ENCODE assay signal across 8 cellular contexts in the genomic region with DNA sequence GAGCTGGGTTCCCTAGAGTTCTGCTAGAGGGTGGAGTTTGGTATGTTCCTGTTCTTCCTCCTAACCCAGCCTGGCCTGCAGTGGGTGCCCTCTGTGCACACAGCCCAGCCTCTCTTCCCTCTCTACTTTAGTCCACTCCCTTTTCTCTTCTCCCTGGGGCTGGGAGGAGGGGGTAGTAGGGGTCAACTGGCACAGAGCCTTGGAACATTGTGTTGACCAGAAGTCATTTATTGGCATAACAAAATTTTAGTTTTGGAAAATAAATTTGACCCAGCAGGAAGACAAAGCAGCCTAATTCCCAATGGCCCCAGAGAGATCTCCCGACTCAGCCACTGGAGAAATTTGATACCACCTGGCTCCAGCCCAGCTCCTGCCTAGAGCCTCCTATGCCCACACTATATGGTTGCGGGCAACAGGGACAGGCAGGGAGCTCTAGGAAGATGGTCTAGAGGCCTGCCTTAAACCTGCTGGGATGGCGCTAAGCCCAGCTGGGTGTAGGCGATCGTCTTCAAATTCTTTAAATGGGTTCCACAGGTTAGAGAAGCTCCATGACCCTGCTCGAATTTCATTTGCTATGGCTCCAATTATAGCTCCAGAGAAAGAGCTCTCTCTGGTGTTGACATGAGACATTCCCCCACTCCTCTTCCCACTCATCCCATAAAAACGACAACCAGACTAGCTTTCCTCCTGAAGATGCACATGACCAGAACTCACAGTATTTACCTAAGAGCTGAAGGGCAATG. TPM values are rescaled to one million over a fixed set of nuclear protein-coding genes. Genes with fewer than 3 reads are reported as not detected.
DNase-seq lines count a peak whose midpoint lies in the region; ATAC-seq, FAIRE-seq and TF ChIP-seq lines count a peak whose summit lies in the region.

No MANE protein-coding gene starts in this region.

- peaks cover 22 to 31% (median 27%) of the 10 kb centered on the region in 3 donors for H3K4me1 ChIP-seq in pancreas

- WGBS in pancreas, 2 donors: 54 to 62% methylated on average over 7 of the region's 7 CpGs

- peak; percentile 51 for DNase-seq in DMS 273 treated with DMSO at 0.1 percent for 48 hours (lab: John Stamatoyannopoulos, UW)
- peak; percentile 78 for DNase-seq in NCI-H2196 treated with DMSO at 0.1 percent for 48 hours (lab: John Stamatoyannopoulos, UW; ENCODE audit: unreplicated experiment)
- DNase-seq in pancreas: peak in 4 of 6 donors; percentile 46 to 64 (median 58)
- no peak for DNase-seq in GM19240 (ENCODE audit: insufficient read length, low spot score)
- DNase-seq in GM13977 (ENCODE audit: low spot score): no peak
- DNase-seq in iPS-NIHi7 (ENCODE audit: extremely low spot score): no peak

- H3K9me3 ChIP-seq in pancreas: no peaks in the 10 kb centered on the region

- H3K4me3 ChIP-seq in pancreas: no peak overlapping the region

- no peaks in the 10 kb centered on the region for H3K27me3 ChIP-seq in pancreas

- ATAC-seq in pancreas (peak; percentile 43 to 64 (median 52)), HG03159 (IDR thresholded peaks at IDR 0.05; ENCODE audit: unreplicated experiment) (no peak)

- H3K36me3 ChIP-seq in pancreas: peaks cover 0 to 21% (median 0%) of the 10 kb centered on the region in 3 donors

- in situ Hi-C loops in GM13977 (cut with MboI; ENCODE audit: low pct_unique_long_range_greater_than_20kb, low sequenced_read_pairs, unreplicated experiment): no loop called here

- H3K27ac ChIP-seq in pancreas: peak overlapping the region; percentile 17 to 50 (median 46)

- FAIRE-seq in endometrium (lab: Jason Lieb, UNC): peak; percentile 88
- FAIRE-seq in pancreas (lab: Jason Lieb, UNC): no peak

- intact Hi-C loops in pancreas (cut with DNase I): loop anchor here in 2 of 3 donors (5.0 to 10.0 kb wide), 4 partner anchors 35 to 357 kb away; no protein-coding TSS in a partner anchor

- no peak for TF ChIP-seq CTCF in pancreas (IDR thresholded peaks at IDR 0.05)
- TF ChIP-seq CTCF in GM13977 (IDR thresholded peaks at IDR 0.05; ENCODE audit: extremely low read depth, insufficient read depth, missing control alignments): no peak

RNA-seq across cellular contexts. Expression of a gene that starts 9.9 kb away (rescaled TPM):
- total RNA-seq in pancreas: 10 to 100 TPM; 20.3 to 36.5 (median 27.3) TPM
- 10 to 100 TPM; 27.2 to 44.2 TPM for polyA plus RNA-seq in pancreas

RNA-seq across cellular contexts. Expression of a gene that starts 10.5 kb away (rescaled TPM):
- 10 to 100 TPM; 14.0 to 23.8 (median 20.8) TPM for total RNA-seq in pancreas
- polyA plus RNA-seq in pancreas: 10 to 100 TPM; 15.7 to 17.8 TPM

RNA-seq across cellular contexts. Expression of a gene that starts 22.8 kb away (rescaled TPM):
- 100 to 1,000 TPM in 1 of 6 donors, 10 to 100 TPM in 5; 24.1 to 100 (median 59.6) TPM for total RNA-seq in pancreas
- polyA plus RNA-seq in pancreas: 100 to 1,000 TPM; 363 to 430 TPM

RNA-seq across cellular contexts. Expression of a gene that starts 43.4 kb away (rescaled TPM):
- total RNA-seq in pancreas: 100 to 1,000 TPM in 2 of 6 donors, 10 to 100 TPM in 4; 61.9 to 153 (median 82.5) TPM
- polyA plus RNA-seq in pancreas: 10 to 100 TPM; 47.4 to 97.5 TPM

Comparison
In these comparisons a context has a peak if more than half of its experiments do, and no peak if none do; other contexts are left out.
1. DNase-seq: peak in DMS 273 treated with DMSO at 0.1 percent for 48 hours (single experiment), NCI-H2196 treated with DMSO at 0.1 percent for 48 hours (single experiment) and pancreas (4 of 6); none in GM19240 (single experiment), GM13977 (single experiment) and iPS-NIHi7 (single experiment).